7 cellular contexts compared by ENCODE assay signal in the genomic region with DNA sequence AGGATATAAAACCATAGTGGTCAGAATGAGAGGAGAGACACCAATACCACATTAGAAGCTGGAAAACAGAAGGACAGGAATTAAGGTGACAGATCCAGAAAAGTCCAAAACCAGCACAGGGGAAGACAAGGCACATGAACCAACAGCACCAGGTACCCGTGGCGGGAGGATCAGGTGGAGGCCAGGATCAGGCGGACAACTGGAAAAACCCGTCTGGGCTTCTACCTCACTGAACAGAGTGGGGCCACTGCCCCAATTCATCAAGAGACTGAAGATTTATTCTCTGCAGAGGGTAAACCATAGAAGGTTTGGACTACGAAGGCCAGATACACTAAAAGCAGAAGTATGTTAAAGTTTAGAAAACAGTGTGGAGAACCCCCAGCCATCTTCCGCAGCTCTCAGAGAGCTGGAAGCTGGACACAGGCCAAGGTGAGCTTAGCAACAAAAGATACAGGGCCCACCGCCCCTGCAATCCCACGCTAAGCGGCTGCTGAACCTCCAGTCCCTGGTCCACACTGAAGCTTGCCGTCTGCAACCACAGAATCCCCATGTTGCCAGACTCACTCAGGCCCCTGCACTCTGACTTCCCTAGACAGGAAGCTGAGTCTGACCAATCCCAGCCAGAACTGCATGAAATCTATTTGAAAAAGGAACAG. TPM values are rescaled to one million over a fixed set of nuclear protein-coding genes. Genes with fewer than 3 reads are reported as not detected.
DNase-seq lines count a peak whose midpoint lies in the region; ATAC-seq and TF ChIP-seq lines count a peak whose summit lies in the region.

No MANE protein-coding gene starts in this region.

- intact Hi-C loops in A673 (cut with micrococcal nuclease; ENCODE audit: unreplicated experiment) = no loop called here

- H3K36me3 Mint-ChIP-seq in stimulated activated naive B cell treated with anti-CD40 and anti-IgM and Interleukin-4, amounts not matched to agents 10 μg/mL and 1 μg/mL and 100 μg/mL, for 72 hours = no peaks in the 10 kb centered on the region

- H3K9me3 ChIP-seq in fibroblast of lung (ENCODE audit: control insufficient read depth, insufficient read depth, low read depth, low read length) = no peaks in the 10 kb centered on the region
- no peaks in the 10 kb centered on the region for H3K9me3 ChIP-seq in A673 (ENCODE audit: low read depth, low read length, poor library complexity, severe bottlenecking)

- no TSS peak for BruUV-seq in A673 (replicated peaks; lab: Mats Ljungman, UMichigan)

- H3K9me3 Mint-ChIP-seq in stimulated activated naive B cell treated with anti-CD40 and anti-IgM and Interleukin-4, amounts not matched to agents 10 μg/mL and 1 μg/mL and 100 μg/mL, for 72 hours = no peaks in the 10 kb centered on the region

- H3K4me1 Mint-ChIP-seq in stimulated activated naive B cell treated with anti-CD40 and anti-IgM and Interleukin-4, amounts not matched to agents 10 μg/mL and 1 μg/mL and 100 μg/mL, for 72 hours = peaks cover 34 to 47% of the 10 kb centered on the region in 2 donors

- H3K27ac Mint-ChIP-seq in stimulated activated naive B cell treated with anti-CD40 and anti-IgM and Interleukin-4, amounts not matched to agents 10 μg/mL and 1 μg/mL and 100 μg/mL, for 72 hours = peak overlapping the region; percentile 67

- no peaks in the 10 kb centered on the region for H4K20me1 ChIP-seq in fibroblast of lung (ENCODE audit: control insufficient read depth, extremely low read depth, insufficient read depth, low read length)

- peak overlapping the region; percentile 13 to 65 for H3K4me3 Mint-ChIP-seq in stimulated activated naive B cell treated with anti-CD40 and anti-IgM and Interleukin-4, amounts not matched to agents 10 μg/mL and 1 μg/mL and 100 μg/mL, for 72 hours

- H3K27me3 ChIP-seq in fibroblast of lung (ENCODE audit: control insufficient read depth, insufficient read depth, low read length) = no peaks in the 10 kb centered on the region
- H3K27me3 ChIP-seq in A673 (replicated peaks; ENCODE audit: insufficient read depth, low read depth, low read length, poor library complexity) = no peaks in the 10 kb centered on the region

- H2AFZ ChIP-seq in fibroblast of lung (ENCODE audit: low read length) = no peak overlapping the region

- H3K27ac ChIP-seq in fibroblast of lung (ENCODE audit: insufficient read depth, low read length) (peak overlapping the region; percentile 30), A673 (ENCODE audit: low read depth, low read length, poor library complexity, severe bottlenecking) (no peak overlapping the region)

- H3K4me3 ChIP-seq in fibroblast of lung (replicated peaks in 1 of 4; ENCODE audit: control extremely low read depth in 1 of 4, insufficient read depth in 1 of 4, low read depth in 3 of 4, low read length in 4 of 4) (no peak overlapping the region), A673 (ENCODE audit: low read depth, low read length, poor library complexity, severe bottlenecking) (no peak overlapping the region)

- H3K36me3 ChIP-seq in fibroblast of lung (ENCODE audit: control insufficient read depth, insufficient read depth, low read length) (no peaks in the 10 kb centered on the region), A673 (ENCODE audit: insufficient read depth, low read length, poor library complexity, severe bottlenecking) (no peaks in the 10 kb centered on the region)

- H3K9ac ChIP-seq in fibroblast of lung (ENCODE audit: insufficient read depth, low read length) = no peak overlapping the region

- H3K4me2 ChIP-seq in fibroblast of lung (ENCODE audit: extremely low read depth, insufficient read depth, low read length) = no peak overlapping the region

- CTCF ChIA-PET in A673 (lab: Charles Lee) = no interaction called here

- DNase-seq in NCI-H510A (lab: John Stamatoyannopoulos, UW) (peak; percentile 29), fibroblast of lung (ENCODE audit: low read depth in 2 of 2) (peak; percentile 33 to 86), A673 (ENCODE audit: low spot score) (no peak)
- DNase-seq in stimulated activated naive B cell treated with anti-CD40 and anti-IgM and Interleukin-4, amounts not matched to agents 10 μg/mL and 1 μg/mL and 100 μg/mL, for 72 hours = peak; percentile 17
- DNase-seq in activated T-cell treated with anti-CD3 and anti-CD28 coated beads, Interleukin-2, amount 50 U/mL, for 48 hours = no peak
- DNase-seq in effector CD4-positive, alpha-beta T cell = no peak

- no peaks in the 10 kb centered on the region for H3K27me3 Mint-ChIP-seq in stimulated activated naive B cell treated with anti-CD40 and anti-IgM and Interleukin-4, amounts not matched to agents 10 μg/mL and 1 μg/mL and 100 μg/mL, for 72 hours

- H3K79me2 ChIP-seq in fibroblast of lung (ENCODE audit: control insufficient read depth, insufficient read depth, low read length) = peaks cover 47% of the 10 kb centered on the region

- no peak for TF ChIP-seq CTCF in fibroblast of lung (conservative IDR thresholded peaks at IDR 0.05 in 1 of 2, IDR thresholded peaks at IDR 0.05 in 1 of 2; ENCODE audit: low read depth in 1 of 2, low read length in 2 of 2)
- no peak for TF ChIP-seq CTCF in A673 (conservative IDR thresholded peaks at IDR 0.05; ENCODE audit: low read depth, low read length)

- POLR2A ChIA-PET in A673 (lab: Charles Lee; ENCODE audit: low non-redundant PET) = no interaction called here

- peaks cover 2% of the 10 kb centered on the region for H3K4me1 ChIP-seq in fibroblast of lung (ENCODE audit: control insufficient read depth, extremely low read depth, insufficient read depth, low read length)
- H3K4me1 ChIP-seq in A673 (ENCODE audit: insufficient read depth, low read length, poor library complexity, severe bottlenecking) = no peaks in the 10 kb centered on the region

- ATAC-seq in GM21360 (IDR thresholded peaks at IDR 0.05; ENCODE audit: unreplicated experiment) = peak; percentile 53
- peak; percentile 89 to 91 for ATAC-seq in stimulated activated naive B cell treated with anti-CD40 and anti-IgM and Interleukin-4, amounts not matched to agents 10 μg/mL and 1 μg/mL and 100 μg/mL, for 72 hours (replicated peaks)

RNA-seq across cellular contexts. Expression of a gene that starts 29.9 kb away (rescaled TPM):
- total RNA-seq in fibroblast of lung (45.7 and 79.1 TPM in 2 replicates), A673 (2021) (39.8 and 40.6 TPM in 2 replicates)
- 52.9 and 84.6 TPM in 2 replicates for polyA plus RNA-seq in fibroblast of lung
- polyA plus RNA-seq in fibroblast of lung (2012) = 82.8 and 88.6 TPM in 2 replicates
- polyA minus RNA-seq in fibroblast of lung (ENCODE audit: low replicate concordance) = 86.2 and 110 TPM in 2 replicates

RNA-seq across cellular contexts. Expression of a gene that starts 46.7 kb away (rescaled TPM):
- total RNA-seq in fibroblast of lung (1.3 and 3.0 TPM in 2 replicates), A673 (2021) (60.0 and 62.6 TPM in 2 replicates)
- polyA plus RNA-seq in fibroblast of lung = 5.6 and 13.5 TPM in 2 replicates
- 3.5 and 9.7 TPM in 2 replicates for polyA plus RNA-seq in fibroblast of lung (2012)
- 1.7 and 4.6 TPM in 2 replicates for polyA minus RNA-seq in fibroblast of lung (ENCODE audit: low replicate concordance)

Comparison
In these comparisons a context has a peak if more than half of its experiments do, and no peak if none do; other contexts are left out.
1. DNase-seq: peak in NCI-H510A (single experiment), fibroblast of lung (2 of 2) and stimulated activated naive B cell treated with anti-CD40 and anti-IgM and Interleukin-4, amounts not matched to agents 10 μg/mL and 1 μg/mL and 100 μg/mL, for 72 hours (single experiment); none in activated T-cell treated with anti-CD3 and anti-CD28 coated beads, Interleukin-2, amount 50 U/mL, for 48 hours (0 of 2), A673 (single experiment) and effector CD4-positive, alpha-beta T cell (single experiment).
2. RNA of a gene that starts 46.7 kb away (total RNA-seq): 60.0 to 62.6 TPM in A673; 1.3 to 3.0 TPM in fibroblast of lung; every median in the first group is over 10 times any median in the second.